In the genomic region with DNA sequence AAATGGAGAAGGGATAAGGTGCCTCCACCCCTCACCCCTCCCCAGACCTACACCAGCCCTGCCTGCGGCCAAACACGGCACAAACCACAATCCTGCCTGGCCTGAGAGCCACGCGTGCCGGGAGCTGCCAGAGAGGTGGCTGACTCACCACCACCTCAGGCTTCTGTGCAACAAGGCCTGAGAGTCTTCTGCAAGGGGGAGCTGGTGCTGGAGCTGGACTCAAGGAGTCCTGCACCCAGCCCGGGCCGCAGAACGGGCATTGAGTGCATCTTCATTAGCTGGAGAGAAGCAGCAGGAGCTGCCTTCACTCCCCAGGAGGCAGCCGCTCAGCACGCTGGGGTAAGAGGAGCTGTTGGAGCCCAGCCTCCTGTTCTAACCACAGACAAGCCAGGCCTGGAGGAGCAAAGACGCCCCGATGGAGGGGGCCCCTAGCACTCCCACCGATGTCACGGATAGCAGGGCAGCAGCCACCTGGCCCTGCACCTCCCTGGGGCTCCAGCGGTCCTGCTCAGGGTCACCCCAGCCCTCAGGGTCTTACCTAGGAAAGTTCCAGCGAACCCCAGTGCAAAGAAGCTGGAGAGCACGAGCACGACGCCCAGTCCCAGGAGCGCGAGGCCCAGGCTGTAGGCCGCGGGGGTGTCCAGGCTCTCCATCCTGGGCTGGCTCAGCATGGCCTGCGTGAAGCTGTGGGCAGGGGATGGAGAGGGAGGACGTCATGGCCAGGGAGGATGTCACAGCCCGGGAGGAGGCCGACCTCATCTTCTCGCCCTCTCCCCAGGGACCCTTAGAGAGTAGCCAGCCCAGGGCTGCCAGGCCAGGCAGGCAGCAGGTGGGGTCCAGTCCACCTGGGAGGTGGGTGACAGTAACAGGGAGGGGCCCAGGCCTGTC, we compare ENCODE assay signal across 2 cellular contexts.
TF ChIP-seq lines count a peak whose summit lies in the region.

No MANE protein-coding gene starts in this region.

TF ChIP-seq in HepG2, 621 proteins besides CTCF, POLR2A, EP300 and RAD21:
- TF ChIP-seq GATAD2A (CRISPR knock-in tag; IDR thresholded peaks at IDR 0.05) = no peak
- no peak for TF ChIP-seq ZFP90 (CRISPR knock-in tag; IDR thresholded peaks at IDR 0.05; ENCODE audit: borderline replicate concordance)
- TF ChIP-seq ZFP36L2 (CRISPR knock-in tag; IDR thresholded peaks at IDR 0.05) = no peak
- no peak for TF ChIP-seq KDM6A (CRISPR knock-in tag; IDR thresholded peaks at IDR 0.05; ENCODE audit: low read depth)
- TF ChIP-seq FOXM1 (CRISPR knock-in tag; IDR thresholded peaks at IDR 0.05) = no peak
- TF ChIP-seq MED8 (CRISPR knock-in tag; IDR thresholded peaks at IDR 0.05; ENCODE audit: insufficient replicate concordance) = no peak
- TF ChIP-seq, protein P1, sequence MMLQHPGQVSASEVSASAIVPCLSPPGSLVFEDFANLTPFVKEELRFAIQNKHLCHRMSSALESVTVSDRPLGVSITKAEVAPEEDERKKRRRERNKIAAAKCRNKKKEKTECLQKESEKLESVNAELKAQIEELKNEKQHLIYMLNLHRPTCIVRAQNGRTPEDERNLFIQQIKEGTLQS (CRISPR knock-in tag; IDR thresholded peaks at IDR 0.05) = no peak
- TF ChIP-seq NFIC (IDR thresholded peaks at IDR 0.05; ENCODE audit: low read length) = no peak
- no peak for TF ChIP-seq ZNF572 (CRISPR knock-in tag; IDR thresholded peaks at IDR 0.05)
- no peak for TF ChIP-seq PPARG (CRISPR knock-in tag; conservative IDR thresholded peaks at IDR 0.05)
- TF ChIP-seq, protein P2, sequence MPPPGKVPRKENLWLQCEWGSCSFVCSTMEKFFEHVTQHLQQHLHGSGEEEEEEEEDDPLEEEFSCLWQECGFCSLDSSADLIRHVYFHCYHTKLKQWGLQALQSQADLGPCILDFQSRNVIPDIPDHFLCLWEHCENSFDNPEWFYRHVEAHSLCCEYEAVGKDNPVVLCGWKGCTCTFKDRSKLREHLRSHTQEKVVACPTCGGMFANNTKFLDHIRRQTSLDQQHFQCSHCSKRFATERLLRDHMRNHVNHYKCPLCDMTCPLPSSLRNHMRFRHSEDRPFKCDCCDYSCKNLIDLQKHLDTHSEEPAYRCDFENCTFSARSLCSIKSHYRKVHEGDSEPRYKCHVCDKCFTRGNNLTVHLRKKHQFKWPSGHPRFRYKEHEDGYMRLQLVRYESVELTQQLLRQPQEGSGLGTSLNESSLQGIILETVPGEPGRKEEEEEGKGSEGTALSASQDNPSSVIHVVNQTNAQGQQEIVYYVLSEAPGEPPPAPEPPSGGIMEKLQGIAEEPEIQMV (CRISPR knock-in tag; IDR thresholded peaks at IDR 0.05; ENCODE audit: low read depth) = no peak
- TF ChIP-seq ZNF891 (CRISPR knock-in tag; IDR thresholded peaks at IDR 0.05) = no peak
- TF ChIP-seq NCOA1 (CRISPR knock-in tag; IDR thresholded peaks at IDR 0.05) = no peak
- no peak for TF ChIP-seq NCOA5 (CRISPR knock-in tag; IDR thresholded peaks at IDR 0.05)
- TF ChIP-seq KLF11 (CRISPR knock-in tag; IDR thresholded peaks at IDR 0.05) = no peak
- TF ChIP-seq SETDB1 (CRISPR knock-in tag; IDR thresholded peaks at IDR 0.05; ENCODE audit: borderline replicate concordance) = no peak
- TF ChIP-seq ZNF24 (IDR thresholded peaks at IDR 0.05) = no peak
- TF ChIP-seq, protein P3, sequence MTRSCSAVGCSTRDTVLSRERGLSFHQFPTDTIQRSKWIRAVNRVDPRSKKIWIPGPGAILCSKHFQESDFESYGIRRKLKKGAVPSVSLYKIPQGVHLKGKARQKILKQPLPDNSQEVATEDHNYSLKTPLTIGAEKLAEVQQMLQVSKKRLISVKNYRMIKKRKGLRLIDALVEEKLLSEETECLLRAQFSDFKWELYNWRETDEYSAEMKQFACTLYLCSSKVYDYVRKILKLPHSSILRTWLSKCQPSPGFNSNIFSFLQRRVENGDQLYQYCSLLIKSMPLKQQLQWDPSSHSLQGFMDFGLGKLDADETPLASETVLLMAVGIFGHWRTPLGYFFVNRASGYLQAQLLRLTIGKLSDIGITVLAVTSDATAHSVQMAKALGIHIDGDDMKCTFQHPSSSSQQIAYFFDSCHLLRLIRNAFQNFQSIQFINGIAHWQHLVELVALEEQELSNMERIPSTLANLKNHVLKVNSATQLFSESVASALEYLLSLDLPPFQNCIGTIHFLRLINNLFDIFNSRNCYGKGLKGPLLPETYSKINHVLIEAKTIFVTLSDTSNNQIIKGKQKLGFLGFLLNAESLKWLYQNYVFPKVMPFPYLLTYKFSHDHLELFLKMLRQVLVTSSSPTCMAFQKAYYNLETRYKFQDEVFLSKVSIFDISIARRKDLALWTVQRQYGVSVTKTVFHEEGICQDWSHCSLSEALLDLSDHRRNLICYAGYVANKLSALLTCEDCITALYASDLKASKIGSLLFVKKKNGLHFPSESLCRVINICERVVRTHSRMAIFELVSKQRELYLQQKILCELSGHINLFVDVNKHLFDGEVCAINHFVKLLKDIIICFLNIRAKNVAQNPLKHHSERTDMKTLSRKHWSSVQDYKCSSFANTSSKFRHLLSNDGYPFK (CRISPR knock-in tag; IDR thresholded peaks at IDR 0.05; ENCODE audit: borderline replicate concordance) = no peak

TF ChIP-seq in GM23338, 12 proteins besides CTCF, POLR2A, EP300 and RAD21:
- TF ChIP-seq, protein P4, sequence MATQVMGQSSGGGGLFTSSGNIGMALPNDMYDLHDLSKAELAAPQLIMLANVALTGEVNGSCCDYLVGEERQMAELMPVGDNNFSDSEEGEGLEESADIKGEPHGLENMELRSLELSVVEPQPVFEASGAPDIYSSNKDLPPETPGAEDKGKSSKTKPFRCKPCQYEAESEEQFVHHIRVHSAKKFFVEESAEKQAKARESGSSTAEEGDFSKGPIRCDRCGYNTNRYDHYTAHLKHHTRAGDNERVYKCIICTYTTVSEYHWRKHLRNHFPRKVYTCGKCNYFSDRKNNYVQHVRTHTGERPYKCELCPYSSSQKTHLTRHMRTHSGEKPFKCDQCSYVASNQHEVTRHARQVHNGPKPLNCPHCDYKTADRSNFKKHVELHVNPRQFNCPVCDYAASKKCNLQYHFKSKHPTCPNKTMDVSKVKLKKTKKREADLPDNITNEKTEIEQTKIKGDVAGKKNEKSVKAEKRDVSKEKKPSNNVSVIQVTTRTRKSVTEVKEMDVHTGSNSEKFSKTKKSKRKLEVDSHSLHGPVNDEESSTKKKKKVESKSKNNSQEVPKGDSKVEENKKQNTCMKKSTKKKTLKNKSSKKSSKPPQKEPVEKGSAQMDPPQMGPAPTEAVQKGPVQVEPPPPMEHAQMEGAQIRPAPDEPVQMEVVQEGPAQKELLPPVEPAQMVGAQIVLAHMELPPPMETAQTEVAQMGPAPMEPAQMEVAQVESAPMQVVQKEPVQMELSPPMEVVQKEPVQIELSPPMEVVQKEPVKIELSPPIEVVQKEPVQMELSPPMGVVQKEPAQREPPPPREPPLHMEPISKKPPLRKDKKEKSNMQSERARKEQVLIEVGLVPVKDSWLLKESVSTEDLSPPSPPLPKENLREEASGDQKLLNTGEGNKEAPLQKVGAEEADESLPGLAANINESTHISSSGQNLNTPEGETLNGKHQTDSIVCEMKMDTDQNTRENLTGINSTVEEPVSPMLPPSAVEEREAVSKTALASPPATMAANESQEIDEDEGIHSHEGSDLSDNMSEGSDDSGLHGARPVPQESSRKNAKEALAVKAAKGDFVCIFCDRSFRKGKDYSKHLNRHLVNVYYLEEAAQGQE (IDR thresholded peaks at IDR 0.05; ENCODE audit: unreplicated experiment) = no peak
- TF ChIP-seq, protein P5, sequence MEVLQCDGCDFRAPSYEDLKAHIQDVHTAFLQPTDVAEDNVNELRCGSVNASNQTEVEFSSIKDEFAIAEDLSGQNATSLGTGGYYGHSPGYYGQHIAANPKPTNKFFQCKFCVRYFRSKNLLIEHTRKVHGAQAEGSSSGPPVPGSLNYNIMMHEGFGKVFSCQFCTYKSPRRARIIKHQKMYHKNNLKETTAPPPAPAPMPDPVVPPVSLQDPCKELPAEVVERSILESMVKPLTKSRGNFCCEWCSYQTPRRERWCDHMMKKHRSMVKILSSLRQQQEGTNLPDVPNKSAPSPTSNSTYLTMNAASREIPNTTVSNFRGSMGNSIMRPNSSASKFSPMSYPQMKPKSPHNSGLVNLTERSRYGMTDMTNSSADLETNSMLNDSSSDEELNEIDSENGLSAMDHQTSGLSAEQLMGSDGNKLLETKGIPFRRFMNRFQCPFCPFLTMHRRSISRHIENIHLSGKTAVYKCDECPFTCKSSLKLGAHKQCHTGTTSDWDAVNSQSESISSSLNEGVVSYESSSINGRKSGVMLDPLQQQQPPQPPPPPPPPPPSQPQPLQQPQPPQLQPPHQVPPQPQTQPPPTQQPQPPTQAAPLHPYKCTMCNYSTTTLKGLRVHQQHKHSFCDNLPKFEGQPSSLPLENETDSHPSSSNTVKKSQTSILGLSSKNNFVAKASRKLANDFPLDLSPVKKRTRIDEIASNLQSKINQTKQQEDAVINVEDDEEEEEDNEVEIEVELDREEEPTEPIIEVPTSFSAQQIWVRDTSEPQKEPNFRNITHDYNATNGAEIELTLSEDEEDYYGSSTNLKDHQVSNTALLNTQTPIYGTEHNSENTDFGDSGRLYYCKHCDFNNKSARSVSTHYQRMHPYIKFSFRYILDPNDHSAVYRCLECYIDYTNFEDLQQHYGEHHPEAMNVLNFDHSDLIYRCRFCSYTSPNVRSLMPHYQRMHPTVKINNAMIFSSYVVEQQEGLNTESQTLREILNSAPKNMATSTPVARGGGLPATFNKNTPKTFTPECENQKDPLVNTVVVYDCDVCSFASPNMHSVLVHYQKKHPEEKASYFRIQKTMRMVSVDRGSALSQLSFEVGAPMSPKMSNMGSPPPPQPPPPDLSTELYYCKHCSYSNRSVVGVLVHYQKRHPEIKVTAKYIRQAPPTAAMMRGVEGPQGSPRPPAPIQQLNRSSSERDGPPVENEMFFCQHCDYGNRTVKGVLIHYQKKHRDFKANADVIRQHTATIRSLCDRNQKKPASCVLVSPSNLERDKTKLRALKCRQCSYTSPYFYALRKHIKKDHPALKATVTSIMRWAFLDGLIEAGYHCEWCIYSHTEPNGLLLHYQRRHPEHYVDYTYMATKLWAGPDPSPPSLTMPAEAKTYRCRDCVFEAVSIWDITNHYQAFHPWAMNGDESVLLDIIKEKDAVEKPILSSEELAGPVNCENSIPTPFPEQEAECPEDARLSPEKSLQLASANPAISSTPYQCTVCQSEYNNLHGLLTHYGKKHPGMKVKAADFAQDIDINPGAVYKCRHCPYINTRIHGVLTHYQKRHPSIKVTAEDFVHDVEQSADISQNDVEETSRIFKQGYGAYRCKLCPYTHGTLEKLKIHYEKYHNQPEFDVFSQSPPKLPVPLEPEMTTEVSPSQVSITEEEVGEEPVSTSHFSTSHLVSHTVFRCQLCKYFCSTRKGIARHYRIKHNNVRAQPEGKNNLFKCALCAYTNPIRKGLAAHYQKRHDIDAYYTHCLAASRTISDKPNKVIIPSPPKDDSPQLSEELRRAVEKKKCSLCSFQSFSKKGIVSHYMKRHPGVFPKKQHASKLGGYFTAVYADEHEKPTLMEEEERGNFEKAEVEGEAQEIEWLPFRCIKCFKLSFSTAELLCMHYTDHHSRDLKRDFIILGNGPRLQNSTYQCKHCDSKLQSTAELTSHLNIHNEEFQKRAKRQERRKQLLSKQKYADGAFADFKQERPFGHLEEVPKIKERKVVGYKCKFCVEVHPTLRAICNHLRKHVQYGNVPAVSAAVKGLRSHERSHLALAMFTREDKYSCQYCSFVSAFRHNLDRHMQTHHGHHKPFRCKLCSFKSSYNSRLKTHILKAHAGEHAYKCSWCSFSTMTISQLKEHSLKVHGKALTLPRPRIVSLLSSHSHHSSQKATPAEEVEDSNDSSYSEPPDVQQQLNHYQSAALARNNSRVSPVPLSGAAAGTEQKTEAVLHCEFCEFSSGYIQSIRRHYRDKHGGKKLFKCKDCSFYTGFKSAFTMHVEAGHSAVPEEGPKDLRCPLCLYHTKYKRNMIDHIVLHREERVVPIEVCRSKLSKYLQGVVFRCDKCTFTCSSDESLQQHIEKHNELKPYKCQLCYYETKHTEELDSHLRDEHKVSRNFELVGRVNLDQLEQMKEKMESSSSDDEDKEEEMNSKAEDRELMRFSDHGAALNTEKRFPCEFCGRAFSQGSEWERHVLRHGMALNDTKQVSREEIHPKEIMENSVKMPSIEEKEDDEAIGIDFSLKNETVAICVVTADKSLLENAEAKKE (CRISPR knock-in tag; IDR thresholded peaks at IDR 0.05) = no peak
- TF ChIP-seq ZNF114 (CRISPR knock-in tag; IDR thresholded peaks at IDR 0.05) = no peak
- no peak for TF ChIP-seq EZH2phosphoT487 (IDR thresholded peaks at IDR 0.05; ENCODE audit: unreplicated experiment)
- TF ChIP-seq, protein P6, sequence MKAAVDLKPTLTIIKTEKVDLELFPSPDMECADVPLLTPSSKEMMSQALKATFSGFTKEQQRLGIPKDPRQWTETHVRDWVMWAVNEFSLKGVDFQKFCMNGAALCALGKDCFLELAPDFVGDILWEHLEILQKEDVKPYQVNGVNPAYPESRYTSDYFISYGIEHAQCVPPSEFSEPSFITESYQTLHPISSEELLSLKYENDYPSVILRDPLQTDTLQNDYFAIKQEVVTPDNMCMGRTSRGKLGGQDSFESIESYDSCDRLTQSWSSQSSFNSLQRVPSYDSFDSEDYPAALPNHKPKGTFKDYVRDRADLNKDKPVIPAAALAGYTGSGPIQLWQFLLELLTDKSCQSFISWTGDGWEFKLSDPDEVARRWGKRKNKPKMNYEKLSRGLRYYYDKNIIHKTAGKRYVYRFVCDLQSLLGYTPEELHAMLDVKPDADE (IDR thresholded peaks at IDR 0.05) = no peak
- TF ChIP-seq EZH2 (IDR thresholded peaks at IDR 0.05; ENCODE audit: low read depth, unreplicated experiment) = no peak
- TF ChIP-seq NANOG (IDR thresholded peaks at IDR 0.05; ENCODE audit: borderline replicate concordance) = no peak
- no peak for TF ChIP-seq JUNB (IDR thresholded peaks at IDR 0.05; ENCODE audit: unreplicated experiment)
- no peak for TF ChIP-seq STAT1 (IDR thresholded peaks at IDR 0.05; ENCODE audit: unreplicated experiment)
